8 cellular contexts compared by ENCODE assay signal in the genomic region with DNA sequence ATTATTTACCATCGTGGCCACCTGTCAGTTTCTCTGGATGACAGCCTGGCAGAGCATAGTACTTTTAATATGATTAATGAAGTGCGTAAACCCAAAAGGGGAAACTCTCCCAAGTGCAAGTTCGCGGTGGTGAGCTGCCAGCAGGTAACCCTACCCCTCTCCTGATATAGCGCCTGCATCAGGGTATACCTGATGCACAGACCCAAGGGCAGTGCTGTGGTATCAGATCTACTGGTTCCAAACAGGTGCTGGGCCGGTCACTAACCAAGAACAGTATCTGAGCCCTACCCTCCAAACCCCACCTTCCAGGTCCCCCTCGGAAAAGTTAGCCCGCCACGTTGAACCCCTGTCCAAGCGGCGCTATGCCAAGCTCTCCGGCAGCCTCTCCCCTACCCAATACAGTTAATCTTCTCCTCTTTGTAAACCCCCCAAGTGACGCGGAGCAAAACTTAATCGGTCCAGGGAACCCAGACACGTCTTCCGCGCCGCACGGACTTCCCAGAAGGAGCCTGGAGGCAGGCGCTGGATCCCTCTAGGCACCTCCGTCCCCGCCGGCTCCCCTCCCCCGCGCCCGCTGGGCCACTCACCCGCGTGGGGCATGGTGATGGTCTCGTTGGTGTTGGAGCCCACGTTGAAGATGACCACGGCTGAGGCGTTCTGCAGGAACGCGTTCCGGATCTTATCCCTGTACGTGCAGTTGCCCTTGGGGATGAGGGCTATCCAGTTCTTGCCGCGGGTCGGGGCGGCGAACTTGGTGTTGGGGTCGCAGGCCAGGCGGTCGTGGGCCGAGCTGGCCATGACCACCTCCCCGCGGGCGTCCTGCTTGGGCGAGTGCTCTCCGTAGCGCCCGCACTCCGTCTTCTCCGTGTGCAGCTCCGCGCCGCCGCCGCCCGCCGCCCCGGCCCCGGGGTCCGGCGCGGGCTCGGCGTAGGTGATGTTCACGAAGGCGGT. TPM values are rescaled to one million over a fixed set of nuclear protein-coding genes. Genes with fewer than 3 reads are reported as not detected.
DNase-seq lines count a peak whose midpoint lies in the region; ATAC-seq and TF ChIP-seq lines count a peak whose summit lies in the region.

No MANE protein-coding gene starts in this region.

- H3K9me3 ChIP-seq in HAP-1, result no peaks in the 10 kb centered on the region

- POLR2A ChIA-PET in activated B cell treated with CpG ODN at 0.5 μM for 24 hours (lab: Charles Lee), result no interaction called here

- intact Hi-C loops in activated B cell treated with CpG ODN at 0.5 μM for 24 hours (cut with micrococcal nuclease) (loop anchor here (2.0 kb wide), 1 partner anchor 89 kb away; a partner anchor contains a TSS), head of caudate nucleus (cut with DNase I) (loop anchor here (5.0 kb wide), 1 partner anchor 270 kb away; no protein-coding TSS in a partner anchor), posterior vena cava (cut with DNase I) (loop anchor here (2.0 to 5.0 kb wide), 2 partner anchors 271 to 275 kb away; no protein-coding TSS in a partner anchor)

- no peaks in the 10 kb centered on the region for H3K9me3 Mint-ChIP-seq in activated B cell treated with CpG ODN at 0.5 μM for 24 hours

- CTCF ChIA-PET in activated B cell treated with CpG ODN at 0.5 μM for 24 hours (lab: Charles Lee), result no interaction called here

- H3K36me3 ChIP-seq in HAP-1 (replicated peaks), result no peaks in the 10 kb centered on the region

- H3K4me1 ChIP-seq in HAP-1, result peaks cover 13% of the 10 kb centered on the region

- DNase-seq in Daoy (ENCODE audit: low read depth) (peak; percentile 6), HAP-1 (ENCODE audit: low spot score in 2 of 2) (peak; percentile 23 to 52), activated B cell treated with CpG ODN at 0.5 μM for 24 hours (peak; percentile 15), head of caudate nucleus (peak in 34 of 42 donors; percentile 9 to 57 (median 30)), posterior vena cava (ENCODE audit: low spot score) (peak; percentile 82), epidermal melanocyte (ENCODE audit: insufficient read length, low spot score) (no peak), erythroblast (lab: John Stamatoyannopoulos, UW) (no peak)

- H3K27ac Mint-ChIP-seq in activated B cell treated with CpG ODN at 0.5 μM for 24 hours, result no peak overlapping the region

- H3K4me3 ChIP-seq in HAP-1, result peak overlapping the region; percentile 76

- peaks cover 14% of the 10 kb centered on the region for H3K27me3 ChIP-seq in HAP-1 (ENCODE audit: low read depth)

- no peak for TF ChIP-seq CTCF in activated B cell treated with CpG ODN at 0.5 μM for 24 hours (IDR thresholded peaks at IDR 0.05)

- H3K4me1 Mint-ChIP-seq in activated B cell treated with CpG ODN at 0.5 μM for 24 hours, result peaks cover 17% of the 10 kb centered on the region

- in situ Hi-C loops in HAP-1 (cut with MboI; ENCODE audit: low sequenced_read_pairs), result loop anchor here (5.0 kb wide), 1 partner anchor 270 kb away; no protein-coding TSS in a partner anchor

- H3K36me3 Mint-ChIP-seq in activated B cell treated with CpG ODN at 0.5 μM for 24 hours (ENCODE audit: low read depth), result no peaks in the 10 kb centered on the region

- ATAC-seq in activated B cell treated with CpG ODN at 0.5 μM for 24 hours (ENCODE audit: low read depth) (no peak), HG03571 (IDR thresholded peaks at IDR 0.05; ENCODE audit: unreplicated experiment) (no peak)

- H3K4me3 Mint-ChIP-seq in activated B cell treated with CpG ODN at 0.5 μM for 24 hours, result peak overlapping the region; percentile 58

- peaks cover 64% of the 10 kb centered on the region for H3K27me3 Mint-ChIP-seq in activated B cell treated with CpG ODN at 0.5 μM for 24 hours

- no peak for TF ChIP-seq POLR2A in erythroblast (IDR thresholded peaks at IDR 0.05; ENCODE audit: low read length)

RNA-seq across cellular contexts. Expression of a gene that starts 1.3 kb away (rescaled TPM):
- total RNA-seq in Daoy (2014; rRNA removed; shearing (Covaris generic)), result 1.9 and 2.4 TPM in 2 replicates
- total RNA-seq in activated B cell treated with CpG ODN at 0.5 μM for 24 hours (not detected in 2 replicates), posterior vena cava (10 to 100 TPM; 23.6 to 26.6 TPM)

Comparison
In these comparisons a context has a peak if more than half of its experiments do, and no peak if none do; other contexts are left out.
1. DNase-seq: peak in Daoy (single experiment), HAP-1 (2 of 2), activated B cell treated with CpG ODN at 0.5 μM for 24 hours (single experiment), head of caudate nucleus (34 of 42) and posterior vena cava (single experiment); none in epidermal melanocyte (single experiment) and erythroblast (0 of 2).